Comparison of ENCODE assay signal across 11 cellular contexts in genomic region chr10:103191198-103191597, GRCh38. TPM values are rescaled to one million over a fixed set of nuclear protein-coding genes. Genes with fewer than 3 reads are reported as not detected.
DNase-seq lines count a peak whose midpoint lies in the region; ATAC-seq and TF ChIP-seq lines count a peak whose summit lies in the region.
"Not testable (repeated sequence)": the region's sequence is repeated elsewhere in the genome, so short reads cannot be mapped to it uniquely, and the experiment has no call there.
"Had no signal": no experiment of that assay in that cellular context is flagged by ENCODE, and none has a peak within 500 bp of the region (broad histone marks: within the 10 kb centered on the region; RNA-seq: fewer than 3 reads in every experiment).

No MANE protein-coding gene starts in this region.

- peaks cover 31% of the 10 kb centered on the region for H3K36me3 Mint-ChIP-seq in activated T-helper 2 cell treated with anti-CD3 and anti-CD28 coated beads, Interferon-gamma antibody, Interleukin-2, Interleukin-4, amounts not matched to agents 10 μg/mL and 5 μg/mL and 100 μg/mL, durations not matched to agents 14 hours and 24 hours and 36 hours (ENCODE audit: low read depth)
- peaks cover 23% of the 10 kb centered on the region for H3K36me3 Mint-ChIP-seq in effector memory CD8-positive, alpha-beta T cell (ENCODE audit: insufficient read depth)
- H3K36me3 Mint-ChIP-seq in nephron (ENCODE audit: low read depth): not testable (repeated sequence)

- not testable (repeated sequence) for H3F3A ChIP-seq in smooth muscle cell (ENCODE audit: low read depth)

- WGBS in right cardiac atrium: 75% methylated on average over 7 of the region's 7 CpGs
- 91% methylated on average over 7 of the region's 7 CpGs for WGBS in smooth muscle cell (ENCODE audit: low lambda C conversion rate)

- peak overlapping the region; percentile 35 for H3K4me3 Mint-ChIP-seq in activated T-helper 2 cell treated with anti-CD3 and anti-CD28 coated beads, Interferon-gamma antibody, Interleukin-2, Interleukin-4, amounts not matched to agents 10 μg/mL and 5 μg/mL and 100 μg/mL, durations not matched to agents 14 hours and 24 hours and 36 hours (ENCODE audit: low read depth)
- H3K4me3 Mint-ChIP-seq in effector memory CD8-positive, alpha-beta T cell: peak overlapping the region; percentile 56 to 100
- H3K4me3 Mint-ChIP-seq in nephron: peak overlapping the region; percentile 96 to 100 (median 98)

- H3K4me2 ChIP-seq in smooth muscle cell: peak overlapping the region; percentile 95

- H2AFZ ChIP-seq in smooth muscle cell (ENCODE audit: low read depth): not testable (repeated sequence)

- H3K27me3 Mint-ChIP-seq in activated T-helper 2 cell treated with anti-CD3 and anti-CD28 coated beads, Interferon-gamma antibody, Interleukin-2, Interleukin-4, amounts not matched to agents 10 μg/mL and 5 μg/mL and 100 μg/mL, durations not matched to agents 14 hours and 24 hours and 36 hours (ENCODE audit: low read depth); effector memory CD8-positive, alpha-beta T cell; nephron (ENCODE audit: low read depth): not testable (repeated sequence)

- peaks cover 27% of the 10 kb centered on the region for H3K4me1 Mint-ChIP-seq in activated T-helper 2 cell treated with anti-CD3 and anti-CD28 coated beads, Interferon-gamma antibody, Interleukin-2, Interleukin-4, amounts not matched to agents 10 μg/mL and 5 μg/mL and 100 μg/mL, durations not matched to agents 14 hours and 24 hours and 36 hours (ENCODE audit: low read depth)
- peaks cover 41 to 43% of the 10 kb centered on the region in 2 donors for H3K4me1 Mint-ChIP-seq in effector memory CD8-positive, alpha-beta T cell (ENCODE audit: low read depth in 2 of 2)
- H3K4me1 Mint-ChIP-seq in nephron: peaks cover 46% of the 10 kb centered on the region

- not testable (repeated sequence) for H3K9me3 ChIP-seq in HEK293 (ENCODE audit: control insufficient read depth, insufficient read depth, low read depth, low read length); Panc1 (ENCODE audit: control insufficient read depth, insufficient read depth, low read depth, low read length); right cardiac atrium (ENCODE audit: control insufficient read depth, low read length); smooth muscle cell (replicated peaks; ENCODE audit: low read depth)

- DNase-seq in AG10803 (ENCODE audit: low read depth); Panc1 (ENCODE audit: low read depth, low spot score); activated T-helper 2 cell treated with anti-CD3 and anti-CD28 coated beads, Interferon-gamma antibody, Interleukin-2, Interleukin-4, amounts not matched to agents 10 μg/mL and 5 μg/mL and 100 μg/mL, durations not matched to agents 14 hours and 24 hours and 36 hours (ENCODE audit: low spot score); effector memory CD8-positive, alpha-beta T cell; right cardiac atrium; smooth muscle cell (lab: John Stamatoyannopoulos, UW; ENCODE audit: unreplicated experiment): not testable (repeated sequence)

- peaks cover 60% of the 10 kb centered on the region for H4K20me1 ChIP-seq in smooth muscle cell (ENCODE audit: low read depth)

- H3K4me3 ChIP-seq in AG10803 (ENCODE audit: low read length) (peak overlapping the region; percentile 84), Panc1 (ENCODE audit: low read depth in 2 of 2, low read length in 2 of 2) (peak overlapping the region; percentile 81 to 93), right cardiac atrium (ENCODE audit: low read length) (peak overlapping the region; percentile 92), smooth muscle cell (peak overlapping the region; percentile 99)
- not testable (repeated sequence) for H3K4me3 ChIP-seq in HEK293 (ENCODE audit: low read depth, low read length)

- not testable (repeated sequence) for H3K27ac ChIP-seq in HEK293 (ENCODE audit: extremely low read depth, low read depth, low read length); right cardiac atrium (ENCODE audit: low read length); smooth muscle cell (ENCODE audit: low read depth)
- H3K27ac ChIP-seq in Panc1 (ENCODE audit: low read length): peak overlapping the region; percentile 93

- H3K9me3 Mint-ChIP-seq in activated T-helper 2 cell treated with anti-CD3 and anti-CD28 coated beads, Interferon-gamma antibody, Interleukin-2, Interleukin-4, amounts not matched to agents 10 μg/mL and 5 μg/mL and 100 μg/mL, durations not matched to agents 14 hours and 24 hours and 36 hours; effector memory CD8-positive, alpha-beta T cell; nephron: not testable (repeated sequence)

- not testable (repeated sequence) for TF ChIP-seq CTCF in AG10803 (conservative IDR thresholded peaks at IDR 0.05; ENCODE audit: low read length); HEK293 (tag by site-specific recombination; IDR thresholded peaks at IDR 0.05); Panc1 (IDR thresholded peaks at IDR 0.05); nephron (IDR thresholded peaks at IDR 0.05; ENCODE audit: unreplicated experiment in 3 of 3); smooth muscle cell (IDR thresholded peaks at IDR 0.05; ENCODE audit: borderline replicate concordance, insufficient read depth, poor library complexity, severe bottlenecking)

- intact Hi-C loops in Panc1 (cut with micrococcal nuclease; ENCODE audit: unreplicated experiment): loop anchor here (5.0 kb wide), 1 partner anchor 51 kb away; no protein-coding TSS in a partner anchor
- intact Hi-C loops in activated T-helper 2 cell treated with anti-CD3 and anti-CD28 coated beads, Interferon-gamma antibody, Interleukin-2, Interleukin-4, amounts not matched to agents 10 μg/mL and 5 μg/mL and 100 μg/mL, durations not matched to agents 14 hours and 24 hours and 36 hours (cut with micrococcal nuclease): loop anchor here (5.0 kb wide), 1 partner anchor 54 kb away; no protein-coding TSS in a partner anchor
- intact Hi-C loops in right cardiac atrium (cut with DNase I): not testable (repeated sequence)

- CTCF ChIA-PET in HEK293 (lab: Yijun Ruan, JAX): interaction anchor here (0.6 to 2.3 kb wide), 7 partner anchors 31 to 295 kb away, joined by 3 to 7 read pairs (median 4); no protein-coding TSS in a partner anchor
- CTCF ChIA-PET in Panc1 (lab: Charles Lee): interaction anchor here (0.8 to 3.5 kb wide), 3 partner anchors 14 to 48 kb away, joined by 4 to 15 read pairs (median 5); no protein-coding TSS in a partner anchor

- in situ Hi-C loops in Panc1 (cut with HindIII; ENCODE audit: low pct_unique_long_range_greater_than_20kb, low sequenced_read_pairs): not testable (repeated sequence)

- BruUV-seq in Panc1 (replicated peaks; lab: Mats Ljungman, UMichigan): not testable (repeated sequence)

- H3K4me1 ChIP-seq in HEK293 (ENCODE audit: control insufficient read depth, insufficient read depth, low read length): peaks cover 15% of the 10 kb centered on the region
- H3K4me1 ChIP-seq in Panc1 (ENCODE audit: control insufficient read depth, insufficient read depth, low read length): peaks cover 47% of the 10 kb centered on the region
- H3K4me1 ChIP-seq in right cardiac atrium (ENCODE audit: control insufficient read depth, insufficient read depth, low read length): not testable (repeated sequence)
- H3K4me1 ChIP-seq in smooth muscle cell (ENCODE audit: low read depth): peaks cover 14% of the 10 kb centered on the region

- peak overlapping the region; percentile 98 for H3K9ac ChIP-seq in smooth muscle cell (ENCODE audit: low read depth)

- POLR2A ChIA-PET in HEK293 (lab: Yijun Ruan, JAX): interaction anchor here (0.6 to 2.0 kb wide), 3 partner anchors 13 to 615 kb away, joined by 3 to 18 read pairs (median 4); no protein-coding TSS in a partner anchor
- POLR2A ChIA-PET in Panc1 (lab: Charles Lee): interaction anchor here (0.6 to 3.9 kb wide), 4 partner anchors 13 to 69 kb away, joined by 3 to 26 read pairs (median 4); no protein-coding TSS in a partner anchor

- H3K27me3 ChIP-seq in Panc1 (ENCODE audit: control insufficient read depth, insufficient read depth, low read length); right cardiac atrium (ENCODE audit: control insufficient read depth, insufficient read depth); smooth muscle cell (ENCODE audit: low read depth): not testable (repeated sequence)

- H3K27ac Mint-ChIP-seq in activated T-helper 2 cell treated with anti-CD3 and anti-CD28 coated beads, Interferon-gamma antibody, Interleukin-2, Interleukin-4, amounts not matched to agents 10 μg/mL and 5 μg/mL and 100 μg/mL, durations not matched to agents 14 hours and 24 hours and 36 hours: not testable (repeated sequence)
- peak overlapping the region in 1 of 2 donors; percentile 58 for H3K27ac Mint-ChIP-seq in effector memory CD8-positive, alpha-beta T cell
- peak overlapping the region; percentile 92 to 99 (median 94) for H3K27ac Mint-ChIP-seq in nephron

- not testable (repeated sequence) for H3K36me3 ChIP-seq in HEK293 (ENCODE audit: control insufficient read depth in 2 of 2, insufficient read depth in 1 of 2, low read length in 2 of 2); Panc1 (ENCODE audit: control insufficient read depth, insufficient read depth, low read length); smooth muscle cell (ENCODE audit: low read depth)

- H3K79me2 ChIP-seq in smooth muscle cell (ENCODE audit: low read depth): peaks cover 66% of the 10 kb centered on the region

- ATAC-seq in Panc1; effector memory CD8-positive, alpha-beta T cell (replicated peaks); right cardiac atrium: not testable (repeated sequence)

RNA-seq across cellular contexts. Expression of gene NT5C2, which starts 1.9 kb away (rescaled TPM):
- 150 TPM for total RNA-seq in Panc1 (2021; ENCODE audit: unreplicated experiment)
- polyA plus RNA-seq in Panc1 (2012; ENCODE audit: insufficient read length): 85.3 TPM
- 58.1 and 60.6 TPM in 2 replicates for total RNA-seq in activated T-helper 2 cell treated with anti-CD3 and anti-CD28 coated beads, Interferon-gamma antibody, Interleukin-2, Interleukin-4, amounts not matched to agents 10 μg/mL and 5 μg/mL and 100 μg/mL, durations not matched to agents 14 hours and 24 hours and 36 hours
- 10 to 100 TPM; 34.7 to 46.1 (median 39.4) TPM for total RNA-seq in right cardiac atrium
- polyA plus RNA-seq in right cardiac atrium: 23.3 TPM
- total RNA-seq in smooth muscle cell: 32.2 and 33.5 TPM in 2 replicates
- polyA plus RNA-seq in smooth muscle cell: 19.1 and 23.8 TPM in 2 replicates

RNA-seq across cellular contexts. Expression of gene RPEL1, which starts 54.5 kb away (rescaled TPM):
- total RNA-seq in Panc1 (2021; ENCODE audit: unreplicated experiment) (0.10 TPM), right cardiac atrium (not detected), smooth muscle cell (not detected in 2 replicates)
- polyA plus RNA-seq in Panc1 (2012; ENCODE audit: insufficient read length): 0.19 TPM
- not detected in 2 replicates for total RNA-seq in activated T-helper 2 cell treated with anti-CD3 and anti-CD28 coated beads, Interferon-gamma antibody, Interleukin-2, Interleukin-4, amounts not matched to agents 10 μg/mL and 5 μg/mL and 100 μg/mL, durations not matched to agents 14 hours and 24 hours and 36 hours
- polyA plus RNA-seq in right cardiac atrium (not detected), smooth muscle cell (not detected in 2 replicates)
- total RNA-seq: cardiac septum, esophagus mucosa, temporal lobe had no signal

Comparison
In these comparisons a context has a peak if more than half of its experiments do, and no peak if none do; other contexts are left out.
1. H3K4me3 Mint-ChIP-seq: peak in every context shown above with its lines; median percentile 98 in nephron; 78 in effector memory CD8-positive, alpha-beta T cell; 35 in activated T-helper 2 cell treated with anti-CD3 and anti-CD28 coated beads, Interferon-gamma antibody, Interleukin-2, Interleukin-4, amounts not matched to agents 10 μg/mL and 5 μg/mL and 100 μg/mL, durations not matched to agents 14 hours and 24 hours and 36 hours.